Comparison of ENCODE assay signal across 11 cellular contexts in the genomic region with DNA sequence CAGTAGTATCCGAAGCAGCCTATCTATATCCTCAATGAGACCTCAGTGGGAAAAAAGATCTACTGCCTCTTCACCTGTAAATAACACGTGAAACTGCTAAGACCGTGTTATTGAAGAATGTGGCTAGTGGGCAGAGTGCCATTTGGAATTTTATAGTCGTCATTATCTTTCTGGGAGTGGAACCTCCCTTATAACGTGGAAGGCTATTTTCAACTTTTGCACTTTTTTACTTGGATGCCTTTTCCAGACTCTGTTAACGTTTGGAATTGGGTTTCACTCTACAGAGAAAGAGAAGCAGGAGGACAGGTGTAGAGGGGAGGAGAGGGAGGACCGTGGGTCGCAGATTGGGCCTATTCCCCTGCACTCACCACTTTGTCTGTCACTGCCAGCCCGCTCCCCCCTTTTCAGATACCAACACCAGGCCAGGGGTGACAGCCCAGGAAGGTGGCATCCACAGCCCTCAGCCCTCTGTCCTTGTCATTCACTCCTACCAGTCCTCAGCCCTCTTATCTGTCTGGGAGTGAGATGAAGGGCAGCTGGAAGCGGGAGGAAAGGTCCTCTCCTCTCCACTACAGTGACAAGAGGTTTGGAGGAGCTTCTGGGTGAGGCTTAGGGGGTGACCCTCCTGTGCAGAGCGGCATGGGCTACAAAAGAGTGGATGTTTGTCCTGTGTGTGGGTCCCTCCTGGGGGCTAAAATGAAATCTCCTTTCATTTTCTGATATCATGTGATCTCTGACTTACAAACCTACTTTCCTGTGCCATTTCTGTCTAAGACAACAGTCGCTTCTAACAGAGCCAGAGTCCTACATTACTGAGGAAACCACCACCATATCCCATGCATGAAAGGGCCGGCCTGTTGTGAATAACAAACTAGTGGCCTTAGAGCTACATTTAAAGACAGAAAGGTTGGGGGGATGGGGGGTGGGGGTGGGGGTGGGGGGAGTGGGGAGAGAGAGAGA.
DNase-seq lines count a peak whose midpoint lies in the region; ATAC-seq and TF ChIP-seq lines count a peak whose summit lies in the region.
"Had no signal": no experiment of that assay in that cellular context is flagged by ENCODE, and none has a peak within 500 bp of the region (broad histone marks: within the 10 kb centered on the region; RNA-seq: fewer than 3 reads in every experiment).

No MANE protein-coding gene starts in this region.

- H3K4me3 ChIP-seq in KMS-11 (IDR thresholded peaks at IDR 0.05; ENCODE audit: insufficient read depth, low read depth, low read length) (peak overlapping the region; percentile 78), rectal smooth muscle tissue (ENCODE audit: low read length) (peak overlapping the region; percentile 17)

- H4K20me1 ChIP-seq in KMS-11 (ENCODE audit: insufficient read depth) = no peaks in the 10 kb centered on the region

- H3K27ac Mint-ChIP-seq in central memory CD8-positive, alpha-beta T cell (ENCODE audit: low read depth) = no peak overlapping the region
- H3K27ac Mint-ChIP-seq: HFFc6 had no signal

- H3K4me2 ChIP-seq in KMS-11 = peak overlapping the region; percentile 95

- H3K9ac ChIP-seq in KMS-11 (peak overlapping the region; percentile 40; the same call in 1 of the 2 replicates), rectal smooth muscle tissue (ENCODE audit: low read length) (no peak overlapping the region)

- peaks cover 22% of the 10 kb centered on the region for H3K4me1 Mint-ChIP-seq in central memory CD8-positive, alpha-beta T cell

- H3K4me3 Mint-ChIP-seq in central memory CD8-positive, alpha-beta T cell = peak overlapping the region; percentile 46
- H3K4me3 Mint-ChIP-seq: HFFc6 had no signal

- H3K9me3 Mint-ChIP-seq in central memory CD8-positive, alpha-beta T cell = no peaks in the 10 kb centered on the region
- H3K9me3 Mint-ChIP-seq: HFFc6 had no signal

- H2AFZ ChIP-seq in KMS-11 (ENCODE audit: low read depth) = peak overlapping the region; percentile 48; the same call in 1 of the 2 replicates

- ATAC-seq in central memory CD8-positive, alpha-beta T cell (replicated peaks; ENCODE audit: extremely low read depth, poor library complexity, severe bottlenecking) = no peak
- ATAC-seq: Panc1 had no signal

- peak; percentile 54 for DNase-seq in NCI-H1105 treated with DMSO at 0.1 percent for 48 hours (lab: John Stamatoyannopoulos, UW)
- no peak for DNase-seq in NCI-H1105 (lab: John Stamatoyannopoulos, UW)
- DNase-seq in central memory CD8-positive, alpha-beta T cell (ENCODE audit: low spot score in 2 of 2) = no peak
- no peak for DNase-seq in EL
- DNase-seq in stimulated activated CD4-positive, alpha-beta T cell treated with anti-CD3 and anti-CD28 coated beads, Interleukin-12 subunit alpha, Interleukin-12 subunit beta, amount 100 ng/mL, for 4 hours = no peak
- DNase-seq in DMS153 (lab: John Stamatoyannopoulos, UW) = no peak
- DNase-seq: HFFc6; stimulated activated CD4-positive, alpha-beta T cell treated with anti-CD3 and anti-CD28 coated beads, Interleukin-1b, Interleukin-23, amount 100 ng/mL, for 48 hours had no signal

- H3K27me3 Mint-ChIP-seq in central memory CD8-positive, alpha-beta T cell = no peaks in the 10 kb centered on the region

- H3K79me2 ChIP-seq in KMS-11 (ENCODE audit: insufficient read depth, low read depth) = no peaks in the 10 kb centered on the region

- no peaks in the 10 kb centered on the region for H3K36me3 Mint-ChIP-seq in central memory CD8-positive, alpha-beta T cell (ENCODE audit: insufficient read depth)

- H3K27me3 ChIP-seq in KMS-11 (ENCODE audit: insufficient read depth, low read depth) = no peaks in the 10 kb centered on the region
- no peaks in the 10 kb centered on the region for H3K27me3 ChIP-seq in rectal smooth muscle tissue (ENCODE audit: control insufficient read depth, insufficient read depth, low read length)

- H3K4me1 ChIP-seq in KMS-11 (ENCODE audit: low read depth, poor library complexity, severe bottlenecking) = peaks cover 69% of the 10 kb centered on the region
- H3K4me1 ChIP-seq in rectal smooth muscle tissue (ENCODE audit: control insufficient read depth, insufficient read depth, low read length) = no peaks in the 10 kb centered on the region

- H3K36me3 ChIP-seq in KMS-11 (ENCODE audit: insufficient read depth) = no peaks in the 10 kb centered on the region
- H3K36me3 ChIP-seq in rectal smooth muscle tissue (ENCODE audit: control insufficient read depth, insufficient read depth, low read length) = no peaks in the 10 kb centered on the region

- H3K27ac ChIP-seq in KMS-11 = peak overlapping the region; percentile 63; the same call in 1 of the 2 replicates
- H3K27ac ChIP-seq in rectal smooth muscle tissue (ENCODE audit: low read depth, low read length) = no peak overlapping the region

- 0 out of 2 replicates have a peak, but pooled peaks have one; percentile 13 for TF ChIP-seq CTCF in KMS-11 (conservative IDR thresholded peaks at IDR 0.05; ENCODE audit: low read depth, low read length)
